ENCODE assay signal across 9 cellular contexts in genomic region chr3:127970966-127971592, GRCh38. TPM values are rescaled to one million over a fixed set of nuclear protein-coding genes. Genes with fewer than 3 reads are reported as not detected.
DNase-seq lines count a peak whose midpoint lies in the region; ATAC-seq and TF ChIP-seq lines count a peak whose summit lies in the region.
"Had no signal": no experiment of that assay in that cellular context is flagged by ENCODE, and none has a peak within 500 bp of the region (broad histone marks: within the 10 kb centered on the region; RNA-seq: fewer than 3 reads in every experiment).

No MANE protein-coding gene starts in this region.

- no peak overlapping the region for H2AFZ ChIP-seq in IMR-90 (replicated peaks; ENCODE audit: low read length, poor library complexity)

- H4K91ac ChIP-seq in IMR-90 (ENCODE audit: insufficient read depth, low read depth, low read length): no peak overlapping the region

- no TSS peak for BruUV-seq in IMR-90 (replicated peaks; lab: Mats Ljungman, UMichigan)

- H3K27ac ChIP-seq in IMR-90 (ENCODE audit: insufficient read depth, low read length): no peak overlapping the region
- H3K27ac ChIP-seq in upper lobe of right lung: no peak overlapping the region

- WGBS in IMR-90 (ENCODE audit: extremely low coverage in 2 of 2, insufficient read length in 1 of 2), 2 experiments: 20% methylated on average over 1 of the region's 4 CpGs; no CpG with 5 or more reads in 1 of the 2 experiments

- H3K4me1 ChIP-seq in IMR-90 (ENCODE audit: control insufficient read depth, insufficient read depth, low read length) (no peaks in the 10 kb centered on the region), upper lobe of right lung (no peaks in the 10 kb centered on the region)

- no peaks in the 10 kb centered on the region; the same call in 1 of the 2 replicates for H3K9me3 ChIP-seq in IMR-90 (ENCODE audit: control insufficient read depth, insufficient read depth, low read length)
- no peaks in the 10 kb centered on the region for H3K9me3 ChIP-seq in upper lobe of right lung

- no peaks in the 10 kb centered on the region for H3K36me3 ChIP-seq in IMR-90 (ENCODE audit: control insufficient read depth, insufficient read depth, low read length)
- H3K36me3 ChIP-seq in upper lobe of right lung: no peaks in the 10 kb centered on the region

- H3K56ac ChIP-seq in IMR-90 (ENCODE audit: extremely low read depth, insufficient read depth, low read length): no peak overlapping the region

- no peak overlapping the region for H3K4me2 ChIP-seq in IMR-90 (ENCODE audit: low read depth, low read length)

- H3K27me3 ChIP-seq in IMR-90 (ENCODE audit: control insufficient read depth, insufficient read depth, low read length): peaks cover 51% of the 10 kb centered on the region
- no peaks in the 10 kb centered on the region for H3K27me3 ChIP-seq in upper lobe of right lung

- H2BK20ac ChIP-seq in IMR-90 (ENCODE audit: low read depth, low read length): no peak overlapping the region

- no peak overlapping the region for H2BK5ac ChIP-seq in IMR-90 (ENCODE audit: low read depth, low read length, poor library complexity, severe bottlenecking)

- POLR2A ChIA-PET in IMR-90 (lab: Charles Lee; ENCODE audit: unreplicated experiment): no interaction called here

- dilution Hi-C loops in IMR-90 (cut with HindIII; ENCODE audit: low sequenced_read_pairs, unreplicated experiment): no loop called here

- peak; percentile 12 for DNase-seq in activated CD4-positive, alpha-beta T cell treated with anti-CD3 and anti-CD28 coated beads for 48 hours
- no peak for DNase-seq in activated CD4-positive, alpha-beta T cell treated with anti-CD3 and anti-CD28 coated beads for 1 hour
- DNase-seq in IMR-90 (peak; percentile 60), NOMO-1 treated with DMSO at 0.1 percent for 48 hours (lab: John Stamatoyannopoulos, UW; ENCODE audit: unreplicated experiment) (peak; percentile 55), cerebellum (ENCODE audit: low spot score) (peak; percentile 78), left lobe of liver (ENCODE audit: low spot score) (no peak), upper lobe of right lung (no peak), GOT3 (lab: John Stamatoyannopoulos, UW) (no peak)
- DNase-seq: activated T-cell treated with anti-CD3 and anti-CD28 coated beads, Interleukin-2, amount 50 U/mL, for 4 hours had no signal

- peak; percentile 86 for ATAC-seq in IMR-90 (ENCODE audit: low read depth)
- ATAC-seq in left lobe of liver: peak; percentile 93
- peak; percentile 75 for ATAC-seq in upper lobe of right lung

- no peak overlapping the region for H4K5ac ChIP-seq in IMR-90 (ENCODE audit: low read depth, low read length)

- TF ChIP-seq RAD21 in IMR-90 (IDR thresholded peaks at IDR 0.05; ENCODE audit: low read length): peak; percentile 86

- H3K4me3 ChIP-seq in IMR-90 (ENCODE audit: insufficient read depth, low read depth, low read length) (no peak overlapping the region), upper lobe of right lung (no peak overlapping the region)

- intact Hi-C loops in IMR-90 (cut with micrococcal nuclease): loop anchor here (1.0 to 2.0 kb wide), 3 partner anchors 280 to 396 kb away; no protein-coding TSS in a partner anchor
- intact Hi-C loops in upper lobe of right lung (cut with DNase I): no loop called here

- H3K23ac ChIP-seq in IMR-90 (ENCODE audit: low read depth, low read length): no peak overlapping the region

- H3K4ac ChIP-seq in IMR-90 (ENCODE audit: low read depth, low read length): no peak overlapping the region

- no peak overlapping the region for H3K18ac ChIP-seq in IMR-90 (ENCODE audit: low read depth, low read length)

- no peak overlapping the region for H2AK5ac ChIP-seq in IMR-90 (ENCODE audit: low read depth, low read length)

- H4K8ac ChIP-seq in IMR-90 (ENCODE audit: low read depth in 2 of 2, low read length in 2 of 2): no peak overlapping the region

- H4K20me1 ChIP-seq in IMR-90 (ENCODE audit: insufficient read depth, low read length): no peaks in the 10 kb centered on the region

- H2AK9ac ChIP-seq in IMR-90 (replicated peaks; ENCODE audit: low read depth, low read length, poor library complexity): no peak overlapping the region

- in situ Hi-C loops in IMR-90 (cut with MboI; ENCODE audit: low sequenced_read_pairs): no loop called here

- no peak overlapping the region for H3K14ac ChIP-seq in IMR-90 (replicated peaks; ENCODE audit: low read depth, low read length)

- no peak overlapping the region for H3K9ac ChIP-seq in IMR-90 (ENCODE audit: low read depth, low read length)

- H2BK15ac ChIP-seq in IMR-90 (ENCODE audit: low read depth, low read length): no peak overlapping the region

- no peak overlapping the region for H2BK120ac ChIP-seq in IMR-90 (ENCODE audit: low read depth, low read length)

- TF ChIP-seq CTCF in IMR-90 (conservative IDR thresholded peaks at IDR 0.05; ENCODE audit: low read depth, low read length) (peak; percentile 72), upper lobe of right lung (IDR thresholded peaks at IDR 0.05) (peak; percentile 68)

- H3K9me1 ChIP-seq in IMR-90 (ENCODE audit: insufficient read depth, low read length): no peaks in the 10 kb centered on the region

- CTCF ChIA-PET in IMR-90 (lab: Yijun Ruan, JAX): interaction anchor here (0.7 to 0.9 kb wide), 2 partner anchors 282 to 1801 kb away, joined by 3 read pairs; no protein-coding TSS in a partner anchor

- no peaks in the 10 kb centered on the region for H3K79me1 ChIP-seq in IMR-90 (ENCODE audit: low read depth in 1 of 2, low read length in 2 of 2)

- TF ChIP-seq POLR2A in IMR-90 (IDR thresholded peaks at IDR 0.05; ENCODE audit: low read depth, low read length): no peak

TF ChIP-seq in IMR-90, 13 proteins besides CTCF, POLR2A, EP300 and RAD21:
- TF ChIP-seq SMC3 (IDR thresholded peaks at IDR 0.05; ENCODE audit: low read depth, low read length) (peak; percentile 79), RFX5 (IDR thresholded peaks at IDR 0.05; ENCODE audit: low read depth, low read length) (no peak)

RNA-seq across cellular contexts. Expression of gene KBTBD12, which starts 56.0 kb away (rescaled TPM):
- not detected in 2 replicates for total RNA-seq in IMR-90 (2012; rRNA removed)
- polyA plus RNA-seq in IMR-90 (2012; rRNA removed): not detected in 2 replicates
- not detected in 2 replicates for polyA plus RNA-seq in IMR-90 (2012; cell fraction: cytosol; rRNA removed)
- polyA plus RNA-seq in IMR-90 (2012; cell fraction: nucleus; rRNA removed; ENCODE audit: low replicate concordance): not detected in 2 replicates
- total RNA-seq in cerebellum: 1.5 TPM
- total RNA-seq in left lobe of liver: 0.05 TPM
- total RNA-seq in upper lobe of right lung: 1.3 TPM

Comparison
In these comparisons a context has a peak if more than half of its experiments do, and no peak if none do; other contexts are left out.
1. DNase-seq: peak in activated CD4-positive, alpha-beta T cell treated with anti-CD3 and anti-CD28 coated beads for 48 hours (single experiment), IMR-90 (single experiment), NOMO-1 treated with DMSO at 0.1 percent for 48 hours (single experiment) and cerebellum (single experiment); none in activated CD4-positive, alpha-beta T cell treated with anti-CD3 and anti-CD28 coated beads for 1 hour (single experiment), left lobe of liver (single experiment), upper lobe of right lung (single experiment) and GOT3 (single experiment).
2. Peak in every context shown above with its lines, with median percentiles within 50 percentile points of each other: ATAC-seq.